9 cellular contexts compared by ENCODE assay signal in genomic region chr1:229229137-229229720, GRCh38. TPM values are rescaled to one million over a fixed set of nuclear protein-coding genes. Genes with fewer than 3 reads are reported as not detected.
DNase-seq lines count a peak whose midpoint lies in the region; ATAC-seq and TF ChIP-seq lines count a peak whose summit lies in the region.
"Had no signal": no experiment of that assay in that cellular context is flagged by ENCODE, and none has a peak within 500 bp of the region (broad histone marks: within the 10 kb centered on the region; RNA-seq: fewer than 3 reads in every experiment).

No MANE protein-coding gene starts in this region.

- no peak for ATAC-seq in HG03571 (IDR thresholded peaks at IDR 0.05; ENCODE audit: unreplicated experiment)

- CTCF ChIA-PET in RWPE1 (lab: Yijun Ruan, JAX) = interaction anchor here (0.6 to 0.8 kb wide), 2 partner anchors 564 to 963 kb away, joined by 3 read pairs; no protein-coding TSS in a partner anchor

- TF ChIP-seq CTCF in RWPE1 (conservative IDR thresholded peaks at IDR 0.05; ENCODE audit: low read depth) (no peak), right atrium auricular region (IDR thresholded peaks at IDR 0.05) (no peak)

- H3K4me3 ChIP-seq in right atrium auricular region = peak overlapping the region in 1 of 2 donors; percentile 15

- no peaks in the 10 kb centered on the region for H3K27me3 ChIP-seq in right atrium auricular region

- H3K4me1 ChIP-seq in ES-I3 (ENCODE audit: insufficient read depth, low read length) (peaks cover 60% of the 10 kb centered on the region), right atrium auricular region (peaks cover 0 to 37% of the 10 kb centered on the region in 2 donors)

- POLR2A ChIA-PET in RWPE1 (lab: Yijun Ruan, JAX; ENCODE audit: low non-redundant PET) = no interaction called here

- H3K9me3 ChIP-seq in ES-I3 (ENCODE audit: control insufficient read depth, insufficient read depth, low read length) (no peaks in the 10 kb centered on the region), right atrium auricular region (no peaks in the 10 kb centered on the region)

- H3K27ac ChIP-seq in RWPE1 (peak overlapping the region; percentile 54), right atrium auricular region (peak overlapping the region; percentile 80 to 87)

- H3K9ac ChIP-seq in ES-I3 (ENCODE audit: low read depth, low read length) = peak overlapping the region; percentile 21; the same call in 1 of the 2 replicates

- DNase-seq in RWPE1 (ENCODE audit: low spot score) (peak; percentile 74), right atrium auricular region (ENCODE audit: low spot score) (no peak), retina (peak; percentile 56), T-helper 2 cell (no peak), inferior parietal cortex (ENCODE audit: extremely low spot score) (no peak), anterior cingulate cortex (lab: John Stamatoyannopoulos, UW) (no peak)
- DNase-seq: T-cell had no signal

- H3K36me3 ChIP-seq in ES-I3 (ENCODE audit: insufficient read depth, low read length) = no peaks in the 10 kb centered on the region
- no peaks in the 10 kb centered on the region for H3K36me3 ChIP-seq in right atrium auricular region

RNA-seq across cellular contexts. Expression of gene RAB4A, which starts 41.7 kb away (rescaled TPM):
- total RNA-seq in right atrium auricular region = 10 to 100 TPM; 44.4 to 60.8 TPM

Comparison
In these comparisons a context has a peak if more than half of its experiments do, and no peak if none do; other contexts are left out.
1. DNase-seq: peak in RWPE1 (single experiment) and retina (single experiment); none in right atrium auricular region (single experiment), T-helper 2 cell (0 of 5), inferior parietal cortex (single experiment) and anterior cingulate cortex (0 of 58).